26 cellular contexts compared by ENCODE assay signal in genomic region chr14:56815301-56815700, GRCh38. TPM values are rescaled to one million over a fixed set of nuclear protein-coding genes. Genes with fewer than 3 reads are reported as not detected.
"Had no signal": no experiment of that assay in that cellular context is flagged by ENCODE, and none has a peak within 500 bp of the region (broad histone marks: within the 10 kb centered on the region; RNA-seq: fewer than 3 reads in every experiment).

No MANE protein-coding gene starts in this region.

- H3K79me2 ChIP-seq: hepatocyte had no signal

- H3K9me3 ChIP-seq: left ventricle myocardium inferior, lower lobe of right lung, pancreas, right lobe of liver, tibial artery, upper lobe of left lung, uterus had no signal

- H3K4me2 ChIP-seq: hepatocyte had no signal

- H3K9me3 Mint-ChIP-seq: dendritic cell treated with granulocyte-macrophage colony-stimulating factor and Interleukin-4, amounts not matched to agents 40 ng/mL and 50 ng/mL, for 4 days; mesothelial cell of epicardium; natural killer cell treated with Interleukin-12 subunit alpha and Interleukin-12 subunit beta and Interleukin-15 and Interleukin-18, amount 100 ng/mL, for 72 hours; stimulated activated memory B cell treated with anti-CD40 and anti-IgM and Interleukin-4, amounts not matched to agents 10 μg/mL and 1 μg/mL and 100 μg/mL, for 72 hours; stimulated activated naive CD8-positive, alpha-beta T cell treated with anti-CD3 and anti-CD28 coated beads, Interleukin-15, Interleukin-2, amounts not matched to agents 100 ng/mL and 50 ng/mL, for 24 hours had no signal

- H3K27ac ChIP-seq: hepatocyte, left ventricle myocardium inferior, lower lobe of right lung, pancreas, right lobe of liver, tibial artery, upper lobe of left lung, uterus had no signal

- H3K4me1 ChIP-seq: left ventricle myocardium inferior, lower lobe of right lung, pancreas, right lobe of liver, uterus had no signal

- H3K4me3 Mint-ChIP-seq: dendritic cell treated with granulocyte-macrophage colony-stimulating factor and Interleukin-4, amounts not matched to agents 40 ng/mL and 50 ng/mL, for 4 days; memory B cell; mesothelial cell of epicardium; natural killer cell treated with Interleukin-12 subunit alpha and Interleukin-12 subunit beta and Interleukin-15 and Interleukin-18, amount 100 ng/mL, for 72 hours; stimulated activated memory B cell treated with anti-CD40 and anti-IgM and Interleukin-4, amounts not matched to agents 10 μg/mL and 1 μg/mL and 100 μg/mL, for 72 hours; stimulated activated naive CD8-positive, alpha-beta T cell treated with anti-CD3 and anti-CD28 coated beads, Interleukin-15, Interleukin-2, amounts not matched to agents 100 ng/mL and 50 ng/mL, for 24 hours had no signal

- H3K27ac Mint-ChIP-seq: dendritic cell treated with granulocyte-macrophage colony-stimulating factor and Interleukin-4, amounts not matched to agents 40 ng/mL and 50 ng/mL, for 4 days; memory B cell; mesothelial cell of epicardium; natural killer cell treated with Interleukin-12 subunit alpha and Interleukin-12 subunit beta and Interleukin-15 and Interleukin-18, amount 100 ng/mL, for 72 hours; progenitor cell of endocrine pancreas; stimulated activated memory B cell treated with anti-CD40 and anti-IgM and Interleukin-4, amounts not matched to agents 10 μg/mL and 1 μg/mL and 100 μg/mL, for 72 hours; stimulated activated naive CD8-positive, alpha-beta T cell treated with anti-CD3 and anti-CD28 coated beads, Interleukin-15, Interleukin-2, amounts not matched to agents 100 ng/mL and 50 ng/mL, for 24 hours had no signal

- DNase-seq: foreskin melanocyte; head of caudate nucleus; islet precursor cell; left ventricle myocardium inferior; lower lobe of right lung; occipital lobe; pancreas; right lobe of liver; stimulated activated CD4-positive, alpha-beta T cell treated with anti-CD3 and anti-CD28 coated beads, Interleukin-15, amount 100 ng/mL, for 24 hours; stimulated activated CD4-positive, alpha-beta T cell treated with anti-CD3 and anti-CD28 coated beads, Interleukin-1b, Interleukin-23, amount 100 ng/mL, for 48 hours; stimulated activated CD4-positive, alpha-beta T cell treated with anti-CD3 and anti-CD28 coated beads, Interleukin-4, amount 100 ng/mL, for 24 hours; tibial artery; upper lobe of left lung; uterus had no signal

- ATAC-seq: lower lobe of right lung; pancreas; right lobe of liver; stimulated activated memory B cell treated with anti-CD40 and anti-IgM and Interleukin-4, amounts not matched to agents 10 μg/mL and 1 μg/mL and 100 μg/mL, for 72 hours had no signal

- H3K4me1 Mint-ChIP-seq: memory B cell had no signal

- H2AFZ ChIP-seq: hepatocyte had no signal

- H3K4me3 ChIP-seq: hepatocyte, left ventricle myocardium inferior, lower lobe of right lung, pancreas, right lobe of liver, tibial artery, upper lobe of left lung, uterus had no signal

- H3K36me3 Mint-ChIP-seq: memory B cell; mesothelial cell of epicardium; stimulated activated memory B cell treated with anti-CD40 and anti-IgM and Interleukin-4, amounts not matched to agents 10 μg/mL and 1 μg/mL and 100 μg/mL, for 72 hours had no signal

- H3K36me3 ChIP-seq: left ventricle myocardium inferior, lower lobe of right lung, pancreas, right lobe of liver, tibial artery, upper lobe of left lung, uterus had no signal

- FAIRE-seq: colon, pancreas had no signal

RNA-seq across cellular contexts. Expression of gene OTX2, which starts 5.0 kb away (rescaled TPM):
- total RNA-seq: left ventricle myocardium inferior; lower lobe of right lung; mucosa of gallbladder; myocyte; natural killer cell treated with Interleukin-12 subunit alpha and Interleukin-12 subunit beta and Interleukin-15 and Interleukin-18, amount 100 ng/mL, for 72 hours; occipital lobe; pancreas; progenitor cell of endocrine pancreas; right lobe of liver; upper lobe of left lung; uterus had no signal
- polyA plus RNA-seq: esophagus, pancreas had no signal
